Comparison of ENCODE assay signal across 12 cellular contexts in genomic region chr21:37878946-37879660, GRCh38. TPM values are rescaled to one million over a fixed set of nuclear protein-coding genes. Genes with fewer than 3 reads are reported as not detected.
DNase-seq lines count a peak whose midpoint lies in the region; FAIRE-seq and TF ChIP-seq lines count a peak whose summit lies in the region.
"Had no signal": no experiment of that assay in that cellular context is flagged by ENCODE, and none has a peak within 500 bp of the region (broad histone marks: within the 10 kb centered on the region; RNA-seq: fewer than 3 reads in every experiment).

No MANE protein-coding gene starts in this region.

- no peak for TF ChIP-seq CTCF in foreskin fibroblast (IDR thresholded peaks at IDR 0.05; ENCODE audit: low read depth, low read length)

- in situ Hi-C loops in Caki2 (cut with HindIII; ENCODE audit: low pct_unique_long_range_greater_than_20kb, low sequenced_read_pairs): no loop called here

- H3K4me3 ChIP-seq in SJSA1: no peak overlapping the region
- H3K4me3 ChIP-seq in foreskin fibroblast (ENCODE audit: low read depth in 1 of 2, low read length in 2 of 2): no peak overlapping the region
- no peak overlapping the region for H3K4me3 ChIP-seq in effector memory CD4-positive, alpha-beta T cell (ENCODE audit: insufficient read depth, low read depth, low read length, poor library complexity, severe bottlenecking)

- H3K4me1 ChIP-seq in SJSA1 (replicated peaks): peaks cover 34% of the 10 kb centered on the region
- H3K4me1 ChIP-seq in effector memory CD4-positive, alpha-beta T cell (ENCODE audit: control insufficient read depth, insufficient read depth, low read length, poor library complexity, severe bottlenecking): no peaks in the 10 kb centered on the region

- no peaks in the 10 kb centered on the region for H3K36me3 ChIP-seq in SJSA1
- H3K36me3 ChIP-seq in effector memory CD4-positive, alpha-beta T cell (ENCODE audit: control insufficient read depth, insufficient read depth, low read length): no peaks in the 10 kb centered on the region

- no peaks in the 10 kb centered on the region for H3K27me3 ChIP-seq in SJSA1 (replicated peaks)
- H3K27me3 ChIP-seq in effector memory CD4-positive, alpha-beta T cell (replicated peaks; ENCODE audit: control insufficient read depth, insufficient read depth, low read length, poor library complexity, severe bottlenecking): peaks cover 4% of the 10 kb centered on the region

- no peak overlapping the region for H3K27ac ChIP-seq in SJSA1
- no peak overlapping the region for H3K27ac ChIP-seq in effector memory CD4-positive, alpha-beta T cell (ENCODE audit: insufficient read depth, low read length, poor library complexity, severe bottlenecking)

- DNase-seq in Caki2 (ENCODE audit: low read depth): peak; percentile 77
- DNase-seq in HTR-8/SVneo (ENCODE audit: insufficient read length, low spot score): peak; percentile 29
- DNase-seq in SJSA1 (ENCODE audit: low read depth in 1 of 2, low spot score in 2 of 2): peak; percentile 49 to 65
- peak; percentile 71 to 74 for DNase-seq in foreskin fibroblast
- DNase-seq in NCI-H187 (lab: John Stamatoyannopoulos, UW): no peak
- DNase-seq in effector memory CD4-positive, alpha-beta T cell: no peak
- no peak for DNase-seq in activated CD4-positive, alpha-beta T cell treated with anti-CD3 and anti-CD28 coated beads, Interleukin-2, amount 50 U/mL, for 1 hour
- no peak for DNase-seq in T-helper 1 cell
- DNase-seq: immature natural killer cell; Kasumi-1; naive thymus-derived CD8-positive, alpha-beta T cell; stimulated activated naive B cell treated with anti-CD40 and anti-IgM and Interleukin-4, amounts not matched to agents 10 μg/mL and 1 μg/mL and 100 μg/mL, for 72 hours had no signal

- H3K9me3 ChIP-seq in SJSA1 (replicated peaks): no peaks in the 10 kb centered on the region
- no peaks in the 10 kb centered on the region for H3K9me3 ChIP-seq in effector memory CD4-positive, alpha-beta T cell (ENCODE audit: control insufficient read depth, low read length)

- peak; percentile 68 for FAIRE-seq in HTR-8/SVneo (lab: Jason Lieb, UNC)

RNA-seq across cellular contexts. Expression of gene KCNJ6, which starts 37.2 kb away (rescaled TPM):
- total RNA-seq in Caki2 (2014; rRNA removed; shearing (Covaris generic); ENCODE audit: low replicate concordance): not detected in 2 replicates
- 0.24 and 0.44 TPM in 2 replicates for total RNA-seq in SJSA1 (2014; rRNA removed; shearing (Covaris generic))
- total RNA-seq: naive thymus-derived CD8-positive, alpha-beta T cell had no signal

Comparison
In these comparisons a context has a peak if more than half of its experiments do, and no peak if none do; other contexts are left out.
1. DNase-seq: peak in Caki2 (single experiment), HTR-8/SVneo (single experiment), SJSA1 (2 of 2) and foreskin fibroblast (2 of 2); none in NCI-H187 (0 of 2), effector memory CD4-positive, alpha-beta T cell (0 of 3), activated CD4-positive, alpha-beta T cell treated with anti-CD3 and anti-CD28 coated beads, Interleukin-2, amount 50 U/mL, for 1 hour (single experiment) and T-helper 1 cell (0 of 5).